22 cellular contexts compared by ENCODE assay signal in the genomic region with DNA sequence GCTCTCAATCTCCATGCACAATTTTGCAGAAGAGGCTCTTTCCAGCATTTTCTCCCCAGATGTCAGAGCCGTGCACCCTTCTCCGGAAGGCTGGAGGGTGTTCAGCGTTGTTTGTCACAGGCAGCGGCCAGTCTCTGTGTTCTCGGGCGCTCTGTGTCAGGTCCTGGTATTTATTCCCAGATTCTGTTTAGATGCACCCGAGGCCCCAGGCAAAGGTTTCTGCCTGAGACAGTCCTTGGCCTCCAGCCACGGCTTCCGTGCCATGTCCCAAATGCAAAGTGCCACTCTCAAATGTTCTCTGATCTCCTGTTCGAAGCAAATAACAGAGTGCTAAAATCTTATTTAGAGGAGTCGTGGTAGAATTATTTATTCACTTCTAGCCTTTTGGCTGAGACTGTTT.
A peak's percentile ranks its signal among the peaks of the same experiment; 100 is the strongest.
DNase-seq lines count a peak whose midpoint lies in the region; ATAC-seq, FAIRE-seq and TF ChIP-seq lines count a peak whose summit lies in the region.
"Had no signal": no experiment of that assay in that cellular context is flagged by ENCODE, and none has a peak within 500 bp of the region (broad histone marks: within the 10 kb centered on the region; RNA-seq: fewer than 3 reads in every experiment).

No MANE protein-coding gene starts in this region.

- no peak for TF ChIP-seq CTCF in astrocyte (IDR thresholded peaks at IDR 0.05; ENCODE audit: insufficient read depth, low read depth, low read length)
- no peak for TF ChIP-seq CTCF in left ventricle myocardium inferior (IDR thresholded peaks at IDR 0.05; ENCODE audit: borderline replicate concordance)
- no peak for TF ChIP-seq CTCF in omental fat pad (IDR thresholded peaks at IDR 0.05)

- H3K4me2 ChIP-seq in BLaER1 (peak overlapping the region; percentile 1; the same call in 1 of the 2 replicates), astrocyte (ENCODE audit: low read length) (peak overlapping the region; percentile 2), trophoblast cell (ENCODE audit: low read length) (no peak overlapping the region)

- WGBS in trophoblast cell (ENCODE audit: extremely low coverage, insufficient coverage, insufficient read length) = no CpG with 5 or more reads among the region's 11 CpGs

- peak overlapping the region; percentile 47 for H3K14ac ChIP-seq in trophoblast cell (ENCODE audit: low read length)

- no peak for FAIRE-seq in astrocyte (lab: Jason Lieb, UNC)
- FAIRE-seq: D721Med, endothelial cell of umbilical vein had no signal

- H2BK5ac ChIP-seq in trophoblast cell (ENCODE audit: low read depth, low read length, poor library complexity) = peak overlapping the region; percentile 37

- peak overlapping the region; percentile 80 for H2BK12ac ChIP-seq in trophoblast cell (ENCODE audit: low read length)

- no peak for DNase-seq in astrocyte (ENCODE audit: low read depth)
- peak; percentile 46 for DNase-seq in left ventricle myocardium inferior
- no peak for DNase-seq in trophoblast cell
- DNase-seq in omental fat pad (ENCODE audit: low spot score) = no peak
- DNase-seq in CD4-positive, alpha-beta memory T cell = no peak
- no peak for DNase-seq in AML-193 (lab: John Stamatoyannopoulos, UW)
- DNase-seq: ACHN; activated CD4-positive, alpha-beta memory T cell treated with anti-CD3 and anti-CD28 coated beads for 36 hours; activated CD4-positive, CD25-positive, alpha-beta regulatory T cell; activated gamma-delta T cell; EL; H7; NCI-H526; T1000 had no signal

- ATAC-seq in omental fat pad (ENCODE audit: low FRiP score) = no peak
- ATAC-seq in GM19463 (IDR thresholded peaks at IDR 0.05; ENCODE audit: unreplicated experiment) = no peak

- H3K27me3 ChIP-seq in BLaER1 = no peaks in the 10 kb centered on the region
- H3K27me3 ChIP-seq in astrocyte (ENCODE audit: insufficient read depth, low read length) = no peaks in the 10 kb centered on the region
- H3K27me3 ChIP-seq in left ventricle myocardium inferior (ENCODE audit: low read depth) = no peaks in the 10 kb centered on the region
- H3K27me3 ChIP-seq in trophoblast cell (ENCODE audit: insufficient read depth, low read length) = no peaks in the 10 kb centered on the region
- no peaks in the 10 kb centered on the region for H3K27me3 ChIP-seq in CD4-positive, alpha-beta memory T cell (ENCODE audit: insufficient read depth, low read length)
- H3K27me3 ChIP-seq: heart right ventricle had no signal

- H4K12ac ChIP-seq in trophoblast cell (ENCODE audit: low read depth, low read length) = no peak overlapping the region

- peaks cover 4% of the 10 kb centered on the region for H3K9me3 Mint-ChIP-seq in astrocyte (ENCODE audit: unreplicated experiment)
- H3K9me3 Mint-ChIP-seq in CD4-positive, alpha-beta memory T cell = peaks cover 0 to 4% (median 0%) of the 10 kb centered on the region in 8 donors
- H3K9me3 Mint-ChIP-seq: activated CD4-positive, alpha-beta memory T cell treated with anti-CD3 and anti-CD28 coated beads for 36 hours; dendritic cell treated with granulocyte-macrophage colony-stimulating factor and Interleukin-4, amounts not matched to agents 40 ng/mL and 50 ng/mL, for 4 days had no signal

- peaks cover 8% of the 10 kb centered on the region; the same call in 1 of the 2 replicates for H3K4me1 ChIP-seq in BLaER1
- peaks cover 21% of the 10 kb centered on the region for H3K4me1 ChIP-seq in astrocyte (ENCODE audit: insufficient read depth, low read length)
- H3K4me1 ChIP-seq in left ventricle myocardium inferior = peaks cover 17% of the 10 kb centered on the region
- peaks cover 30 to 33% of the 10 kb centered on the region in 2 experiments for H3K4me1 ChIP-seq in trophoblast cell (ENCODE audit: control insufficient read depth in 1 of 2, insufficient read depth in 2 of 2, low read length in 2 of 2)
- H3K4me1 ChIP-seq in CD4-positive, alpha-beta memory T cell (ENCODE audit: insufficient read depth, low read length) = no peaks in the 10 kb centered on the region

- H3K23ac ChIP-seq in trophoblast cell (ENCODE audit: low read length) = no peak overlapping the region

- peak overlapping the region; percentile 86 for H4K91ac ChIP-seq in trophoblast cell (ENCODE audit: low read depth, low read length)

- peak overlapping the region; percentile 7 for H3K4ac ChIP-seq in trophoblast cell (ENCODE audit: low read depth, low read length)

- H4K20me1 ChIP-seq in BLaER1 (no peaks in the 10 kb centered on the region), astrocyte (ENCODE audit: insufficient read depth, low read length) (no peaks in the 10 kb centered on the region)

- POLR2A ChIA-PET in CD4-positive, alpha-beta memory T cell (lab: Charles Lee; ENCODE audit: partially characterized antibody) = no interaction called here

- no peak overlapping the region for H3K4me3 Mint-ChIP-seq in astrocyte (ENCODE audit: unreplicated experiment)
- H3K4me3 Mint-ChIP-seq in CD4-positive, alpha-beta memory T cell = no peak overlapping the region
- H3K4me3 Mint-ChIP-seq: activated CD4-positive, alpha-beta memory T cell treated with anti-CD3 and anti-CD28 coated beads for 36 hours; dendritic cell treated with granulocyte-macrophage colony-stimulating factor and Interleukin-4, amounts not matched to agents 40 ng/mL and 50 ng/mL, for 4 days had no signal

- H3K36me3 Mint-ChIP-seq in astrocyte (ENCODE audit: low read depth, unreplicated experiment) = no peaks in the 10 kb centered on the region
- no peaks in the 10 kb centered on the region for H3K36me3 Mint-ChIP-seq in CD4-positive, alpha-beta memory T cell
- H3K36me3 Mint-ChIP-seq: activated CD4-positive, alpha-beta memory T cell treated with anti-CD3 and anti-CD28 coated beads for 36 hours had no signal

- H2BK120ac ChIP-seq in trophoblast cell (ENCODE audit: insufficient read depth, low read length, poor library complexity) = peak overlapping the region; percentile 63

- H3K27ac ChIP-seq in BLaER1 (no peak overlapping the region), astrocyte (ENCODE audit: low read depth, low read length) (no peak overlapping the region), left ventricle myocardium inferior (replicated peaks) (no peak overlapping the region), trophoblast cell (ENCODE audit: low read depth, low read length) (peak overlapping the region; percentile 27)
- no peak overlapping the region for H3K27ac ChIP-seq in CD4-positive, alpha-beta memory T cell (ENCODE audit: low read depth, low read length)
- H3K27ac ChIP-seq: C4-2B, heart right ventricle, neutrophil had no signal

- peak overlapping the region; percentile 62 for H3K27ac Mint-ChIP-seq in astrocyte (ENCODE audit: unreplicated experiment)
- no peak overlapping the region for H3K27ac Mint-ChIP-seq in CD4-positive, alpha-beta memory T cell
- H3K27ac Mint-ChIP-seq: activated CD4-positive, alpha-beta memory T cell treated with anti-CD3 and anti-CD28 coated beads for 36 hours; dendritic cell treated with granulocyte-macrophage colony-stimulating factor and Interleukin-4, amounts not matched to agents 40 ng/mL and 50 ng/mL, for 4 days had no signal

- intact Hi-C loops in left ventricle myocardium inferior (cut with micrococcal nuclease) = no loop called here
- intact Hi-C loops in CD4-positive, alpha-beta memory T cell (cut with micrococcal nuclease) = no loop called here

- H3K79me1 ChIP-seq in trophoblast cell (ENCODE audit: low read length) = peaks cover 63% of the 10 kb centered on the region

- H3K4me3 ChIP-seq in BLaER1 (no peak overlapping the region), astrocyte (ENCODE audit: insufficient read depth, low read depth, low read length) (no peak overlapping the region), left ventricle myocardium inferior (no peak overlapping the region), trophoblast cell (ENCODE audit: low read depth, low read length) (no peak overlapping the region)
- no peak overlapping the region for H3K4me3 ChIP-seq in CD4-positive, alpha-beta memory T cell (ENCODE audit: low read length in 2 of 2)
- H3K4me3 ChIP-seq: heart right ventricle had no signal

- H3K9me3 ChIP-seq in BLaER1 (peaks cover 17% of the 10 kb centered on the region; the same call in 1 of the 2 replicates), astrocyte (ENCODE audit: insufficient read depth, low read depth, low read length) (peaks cover 5% of the 10 kb centered on the region), left ventricle myocardium inferior (replicated peaks) (peaks cover 6% of the 10 kb centered on the region), trophoblast cell (ENCODE audit: insufficient read depth, low read depth, low read length) (peaks cover 2% of the 10 kb centered on the region)
- H3K9me3 ChIP-seq in CD4-positive, alpha-beta memory T cell (ENCODE audit: control insufficient read depth in 1 of 2, low read length in 2 of 2) = no peaks in the 10 kb centered on the region
- H3K9me3 ChIP-seq: neutrophil had no signal

- H3K79me2 ChIP-seq in astrocyte (ENCODE audit: insufficient read depth, low read length) (no peaks in the 10 kb centered on the region), trophoblast cell (ENCODE audit: control insufficient read depth, insufficient read depth, low read length, poor library complexity) (peaks cover 12% of the 10 kb centered on the region)

- H2AFZ ChIP-seq in astrocyte (ENCODE audit: low read depth, low read length) (peak overlapping the region; percentile 72), trophoblast cell (ENCODE audit: insufficient read depth, low read length, poor library complexity) (peak overlapping the region; percentile 15)

- H2AK5ac ChIP-seq in trophoblast cell (ENCODE audit: low read length) = no peak overlapping the region

- H3K4me1 Mint-ChIP-seq in astrocyte (ENCODE audit: low read depth, unreplicated experiment) = peaks cover 42% of the 10 kb centered on the region
- peaks cover 0 to 4% (median 0%) of the 10 kb centered on the region in 4 donors for H3K4me1 Mint-ChIP-seq in CD4-positive, alpha-beta memory T cell

- no peak overlapping the region for H3K9ac ChIP-seq in BLaER1
- H3K9ac ChIP-seq in astrocyte (ENCODE audit: low read length) = peak overlapping the region; percentile 46
- H3K9ac ChIP-seq in trophoblast cell (ENCODE audit: low read length) = no peak overlapping the region

- no peaks in the 10 kb centered on the region for H3K36me3 ChIP-seq in BLaER1
- no peaks in the 10 kb centered on the region for H3K36me3 ChIP-seq in astrocyte (ENCODE audit: insufficient read depth, low read length)
- H3K36me3 ChIP-seq in left ventricle myocardium inferior = no peaks in the 10 kb centered on the region
- peaks cover 0 to 2% of the 10 kb centered on the region in 2 experiments for H3K36me3 ChIP-seq in trophoblast cell (ENCODE audit: control insufficient read depth in 1 of 2, insufficient read depth in 2 of 2, low read length in 2 of 2)
- H3K36me3 ChIP-seq in CD4-positive, alpha-beta memory T cell (ENCODE audit: insufficient read depth, low read length) = no peaks in the 10 kb centered on the region
- H3K36me3 ChIP-seq: heart right ventricle, neutrophil had no signal

- H4K8ac ChIP-seq in trophoblast cell (ENCODE audit: low read depth, low read length) = peak overlapping the region; percentile 59

- H3K18ac ChIP-seq in trophoblast cell (ENCODE audit: low read length) = peak overlapping the region; percentile 9

- CTCF ChIA-PET in CD4-positive, alpha-beta memory T cell (lab: Charles Lee; ENCODE audit: partially characterized antibody) = no interaction called here

- no peaks in the 10 kb centered on the region for H3K27me3 Mint-ChIP-seq in astrocyte (ENCODE audit: low read depth, unreplicated experiment)
- peaks cover 7 to 10% of the 10 kb centered on the region in 2 donors for H3K27me3 Mint-ChIP-seq in CD4-positive, alpha-beta memory T cell
- H3K27me3 Mint-ChIP-seq: dendritic cell treated with granulocyte-macrophage colony-stimulating factor and Interleukin-4, amounts not matched to agents 40 ng/mL and 50 ng/mL, for 4 days had no signal
